10 cellular contexts compared by ENCODE assay signal in genomic region chr7:73978681-73979563, GRCh38. TPM values are rescaled to one million over a fixed set of nuclear protein-coding genes. Genes with fewer than 3 reads are reported as not detected.
DNase-seq lines count a peak whose midpoint lies in the region; ATAC-seq and TF ChIP-seq lines count a peak whose summit lies in the region.
"Had no signal": no experiment of that assay in that cellular context is flagged by ENCODE, and none has a peak within 500 bp of the region (broad histone marks: within the 10 kb centered on the region; RNA-seq: fewer than 3 reads in every experiment).

No MANE protein-coding gene starts in this region.

- TF ChIP-seq CTCF in Caco-2 (IDR thresholded peaks at IDR 0.05; ENCODE audit: insufficient read depth in 1 of 2, low read depth in 1 of 2, low read length in 1 of 2, severe bottlenecking in 1 of 2, unreplicated experiment in 1 of 2) (peak; percentile 61 to 66), kidney epithelial cell (IDR thresholded peaks at IDR 0.05; ENCODE audit: insufficient read depth, low read length, poor library complexity, severe bottlenecking) (peak; percentile 46)

- peak overlapping the region; percentile 68 for H3K27ac Mint-ChIP-seq in Caco-2 (ENCODE audit: unreplicated experiment)
- no peak overlapping the region for H3K27ac Mint-ChIP-seq in activated naive CD8-positive, alpha-beta T cell treated with anti-CD3 and anti-CD28 coated beads, Interleukin-2, amount 10 ng/mL, durations not matched to agents 7 days and 5 days

- peak; percentile 92 to 94 for DNase-seq in Caco-2
- DNase-seq in NCI-H2196 (lab: John Stamatoyannopoulos, UW; ENCODE audit: unreplicated experiment), result peak; percentile 65
- DNase-seq in activated naive CD8-positive, alpha-beta T cell treated with anti-CD3 and anti-CD28 coated beads, Interleukin-2, amount 10 ng/mL, durations not matched to agents 7 days and 5 days, result no peak
- DNase-seq in kidney epithelial cell (ENCODE audit: low read depth), result no peak
- DNase-seq in midbrain (lab: John Stamatoyannopoulos, UW), result no peak
- no peak for DNase-seq in stimulated activated CD4-positive, alpha-beta T cell treated with anti-CD3 and anti-CD28 coated beads, Interleukin-4, amount 100 ng/mL, for 4 hours

- H3K27me3 Mint-ChIP-seq in Caco-2 (ENCODE audit: insufficient read depth, unreplicated experiment), result no peaks in the 10 kb centered on the region
- H3K27me3 Mint-ChIP-seq in activated naive CD8-positive, alpha-beta T cell treated with anti-CD3 and anti-CD28 coated beads, Interleukin-2, amount 10 ng/mL, durations not matched to agents 7 days and 5 days, result peaks cover 12% of the 10 kb centered on the region

- CTCF ChIA-PET in Caco-2 (lab: Charles Lee), result interaction anchor here (0.6 to 1.2 kb wide), 16 partner anchors 14 to 355 kb away, joined by 3 to 10 read pairs (median 3); partner anchors contain the start of genes ABHD11 and MLXIPL

- peaks cover 6% of the 10 kb centered on the region for H3K36me3 Mint-ChIP-seq in Caco-2 (ENCODE audit: insufficient read depth, unreplicated experiment)
- no peaks in the 10 kb centered on the region for H3K36me3 Mint-ChIP-seq in activated naive CD8-positive, alpha-beta T cell treated with anti-CD3 and anti-CD28 coated beads, Interleukin-2, amount 10 ng/mL, durations not matched to agents 7 days and 5 days

- ATAC-seq in GM21447 (IDR thresholded peaks at IDR 0.05; ENCODE audit: unreplicated experiment) (peak; percentile 67), HG03439 (IDR thresholded peaks at IDR 0.05; ENCODE audit: unreplicated experiment) (no peak)
- ATAC-seq in activated naive CD8-positive, alpha-beta T cell treated with anti-CD3 and anti-CD28 coated beads, Interleukin-2, amount 10 ng/mL, durations not matched to agents 7 days and 5 days (ENCODE audit: low read depth), result peak; percentile 58

- peaks cover 13% of the 10 kb centered on the region for H3K4me1 Mint-ChIP-seq in Caco-2 (ENCODE audit: low read depth, unreplicated experiment)
- H3K4me1 Mint-ChIP-seq in activated naive CD8-positive, alpha-beta T cell treated with anti-CD3 and anti-CD28 coated beads, Interleukin-2, amount 10 ng/mL, durations not matched to agents 7 days and 5 days, result peaks cover 1% of the 10 kb centered on the region

- POLR2A ChIA-PET in Caco-2 (lab: Charles Lee), result interaction anchor here (0.8 kb wide), 1 partner anchor 240 kb away, joined by 4 read pairs; no protein-coding TSS in a partner anchor
- POLR2A ChIA-PET in activated naive CD8-positive, alpha-beta T cell treated with anti-CD3 and anti-CD28 coated beads, Interleukin-2, amount 10 ng/mL, durations not matched to agents 7 days and 5 days (lab: Charles Lee), result no interaction called here

- BruUV-seq in Caco-2 (replicated peaks; lab: Mats Ljungman, UMichigan), result no TSS peak

- H3K9me3 Mint-ChIP-seq in Caco-2 (ENCODE audit: unreplicated experiment), result no peaks in the 10 kb centered on the region
- no peaks in the 10 kb centered on the region for H3K9me3 Mint-ChIP-seq in activated naive CD8-positive, alpha-beta T cell treated with anti-CD3 and anti-CD28 coated beads, Interleukin-2, amount 10 ng/mL, durations not matched to agents 7 days and 5 days

- intact Hi-C loops in Caco-2 (cut with micrococcal nuclease; ENCODE audit: unreplicated experiment), result loop anchor here (1.0 kb wide), 2 partner anchors 88 to 113 kb away; no protein-coding TSS in a partner anchor

- H3K4me1 ChIP-seq in Caco-2, result peaks cover 15% of the 10 kb centered on the region
- H3K4me1 ChIP-seq: SJSA1 had no signal

- H3K4me3 ChIP-seq in Caco-2 (ENCODE audit: low read depth, low read length) (no peak overlapping the region), kidney epithelial cell (ENCODE audit: low read depth, low read length) (no peak overlapping the region)
- H3K4me3 ChIP-seq: SJSA1 had no signal

- no peaks in the 10 kb centered on the region for H3K9me3 ChIP-seq in Caco-2
- H3K9me3 ChIP-seq: neutrophil, SJSA1 had no signal

- no peaks in the 10 kb centered on the region for H3K27me3 ChIP-seq in Caco-2 (replicated peaks; ENCODE audit: control insufficient read depth, insufficient read depth, low read length)
- peaks cover 8% of the 10 kb centered on the region for H3K27me3 ChIP-seq in kidney epithelial cell (ENCODE audit: control insufficient read depth, insufficient read depth, low read length)
- H3K27me3 ChIP-seq: SJSA1 had no signal

- H3K36me3 ChIP-seq in Caco-2 (ENCODE audit: control insufficient read depth, insufficient read depth, low read length) (no peaks in the 10 kb centered on the region), kidney epithelial cell (ENCODE audit: control insufficient read depth, insufficient read depth, low read length) (no peaks in the 10 kb centered on the region)
- H3K36me3 ChIP-seq: neutrophil, SJSA1 had no signal

- H3K4me3 Mint-ChIP-seq in Caco-2 (ENCODE audit: unreplicated experiment), result no peak overlapping the region
- H3K4me3 Mint-ChIP-seq in activated naive CD8-positive, alpha-beta T cell treated with anti-CD3 and anti-CD28 coated beads, Interleukin-2, amount 10 ng/mL, durations not matched to agents 7 days and 5 days, result no peak overlapping the region

RNA-seq across cellular contexts. Expression of gene ELN, which starts 49.1 kb away (rescaled TPM):
- total RNA-seq in Caco-2 (2022) (not detected in 2 replicates), kidney epithelial cell (0.07 TPM in 1 of 2 replicates, not detected in the other)
- not detected for total RNA-seq in activated naive CD8-positive, alpha-beta T cell treated with anti-CD3 and anti-CD28 coated beads, Interleukin-2, amount 10 ng/mL, durations not matched to agents 7 days and 5 days
- total RNA-seq: SJSA1 had no signal

Comparison
In these comparisons a context has a peak if more than half of its experiments do, and no peak if none do; other contexts are left out.
1. DNase-seq: peak in Caco-2 (2 of 2) and NCI-H2196 (single experiment); none in activated naive CD8-positive, alpha-beta T cell treated with anti-CD3 and anti-CD28 coated beads, Interleukin-2, amount 10 ng/mL, durations not matched to agents 7 days and 5 days (single experiment), kidney epithelial cell (single experiment), midbrain (single experiment) and stimulated activated CD4-positive, alpha-beta T cell treated with anti-CD3 and anti-CD28 coated beads, Interleukin-4, amount 100 ng/mL, for 4 hours (0 of 2).